In genomic region chr14:24129410-24129998, GRCh38 we compare ENCODE assay signal across 8 cellular contexts. TPM values are rescaled to one million over a fixed set of nuclear protein-coding genes. Genes with fewer than 3 reads are reported as not detected.
"Had no signal": no experiment of that assay in that cellular context is flagged by ENCODE, and none has a peak within 500 bp of the region (broad histone marks: within the 10 kb centered on the region; RNA-seq: fewer than 3 reads in every experiment).

No MANE protein-coding gene starts in this region.

- DNase-seq: GM23248, GOT3, H7, HFFc6 had no signal

- H3K36me3 ChIP-seq: HAP-1 had no signal

- H3K9me3 ChIP-seq: HAP-1 had no signal

- H3K4me3 Mint-ChIP-seq: HFFc6, IgD-negative memory B cell had no signal

- ATAC-seq: HCT116 had no signal

- H3K4me3 ChIP-seq: GM23248, HAP-1 had no signal

- H3K27ac Mint-ChIP-seq: HFFc6, IgD-negative memory B cell had no signal

- H3K27me3 Mint-ChIP-seq: IgD-negative memory B cell had no signal

- H3K27ac ChIP-seq: GM23248 had no signal

- H3K4me1 ChIP-seq: HAP-1 had no signal

- H3K9me3 Mint-ChIP-seq: HFFc6, IgD-negative memory B cell had no signal

RNA-seq across cellular contexts. Expression of gene FITM1, which starts 1.0 kb away (rescaled TPM):
- total RNA-seq: GM23248, H4, H7, HFFc6 had no signal
